In genomic region chr3:20043398-20043797, GRCh38 we compare ENCODE assay signal across 8 cellular contexts. TPM values are rescaled to one million over a fixed set of nuclear protein-coding genes. Genes with fewer than 3 reads are reported as not detected.
DNase-seq lines count a peak whose midpoint lies in the region; ATAC-seq and TF ChIP-seq lines count a peak whose summit lies in the region.

No MANE protein-coding gene starts in this region.

- H3K4me3 ChIP-seq in DOHH2 (ENCODE audit: low read length): 0 out of 2 replicates have a peak overlapping the region, but pooled peaks have one; percentile 19
- H3K4me3 ChIP-seq in GM23248: no peak overlapping the region; the same call in 1 of the 2 replicates
- peak overlapping the region; percentile 0 to 30 (median 2) for H3K4me3 ChIP-seq in Peyer's patch
- H3K4me3 ChIP-seq in adrenal gland: peak overlapping the region in 1 of 4 donors; percentile 11

- H3K4me2 ChIP-seq in DOHH2 (ENCODE audit: low read length): peak overlapping the region; percentile 38
- H3K4me2 ChIP-seq in GM23248 (ENCODE audit: unreplicated experiment): peak overlapping the region; percentile 16

- TF ChIP-seq CTCF in DOHH2 (IDR thresholded peaks at IDR 0.05; ENCODE audit: low read depth, low read length, poor library complexity, severe bottlenecking): no peak
- no peak for TF ChIP-seq CTCF in Peyer's patch (IDR thresholded peaks at IDR 0.05)
- no peak for TF ChIP-seq CTCF in adrenal gland (IDR thresholded peaks at IDR 0.05)

- H3K27ac ChIP-seq in DOHH2 (ENCODE audit: low read depth, low read length): no peak overlapping the region
- no peak overlapping the region for H3K27ac ChIP-seq in GM23248
- peak overlapping the region; percentile 71 to 98 (median 88) for H3K27ac ChIP-seq in Peyer's patch
- H3K27ac ChIP-seq in adrenal gland: peak overlapping the region; percentile 2 to 75 (median 66)

- H3K4me1 ChIP-seq in DOHH2 (ENCODE audit: control insufficient read depth, low read length) (peaks cover 50% of the 10 kb centered on the region), GM23248 (ENCODE audit: insufficient read depth) (peaks cover 30% of the 10 kb centered on the region), Peyer's patch (peaks cover 0 to 44% (median 10%) of the 10 kb centered on the region in 4 donors), adrenal gland (replicated peaks in 1 of 2) (peaks cover 33 to 43% of the 10 kb centered on the region in 2 donors)

- H3K36me3 ChIP-seq in DOHH2 (ENCODE audit: control insufficient read depth, low read length) (peaks cover 6% of the 10 kb centered on the region; the same call in 1 of the 2 replicates), GM23248 (ENCODE audit: low read depth) (no peaks in the 10 kb centered on the region), Peyer's patch (no peaks in the 10 kb centered on the region), adrenal gland (replicated peaks in 1 of 2) (no peaks in the 10 kb centered on the region)

- TF ChIP-seq POLR2A in Peyer's patch (IDR thresholded peaks at IDR 0.05) (no peak), adrenal gland (IDR thresholded peaks at IDR 0.05) (no peak)

- H3K9ac ChIP-seq in GM23248: no peak overlapping the region

- H3F3A ChIP-seq in DOHH2 (ENCODE audit: control insufficient read depth, insufficient read depth) (peaks cover 12% of the 10 kb centered on the region), GM23248 (ENCODE audit: insufficient read depth) (peaks cover 8% of the 10 kb centered on the region; the same call in 1 of the 2 replicates)

- H3K27me3 ChIP-seq in DOHH2 (ENCODE audit: control insufficient read depth, low read length): no peaks in the 10 kb centered on the region
- H3K27me3 ChIP-seq in GM23248 (replicated peaks; ENCODE audit: insufficient read depth): no peaks in the 10 kb centered on the region
- no peaks in the 10 kb centered on the region for H3K27me3 ChIP-seq in Peyer's patch
- H3K27me3 ChIP-seq in adrenal gland: no peaks in the 10 kb centered on the region

- WGBS in GM23248 (ENCODE audit: low coverage in 1 of 2, low lambda C conversion rate in 2 of 2, missing lambda C conversion rate in 2 of 2), 2 experiments: 45 to 53% methylated on average over 4 of the region's 4 CpGs
- WGBS in adrenal gland, 4 donors: 18 to 23% (median 19%) methylated on average over 4 of the region's 4 CpGs

- peak overlapping the region; percentile 33 for H2AFZ ChIP-seq in GM23248

- H3K9me2 ChIP-seq in DOHH2 (replicated peaks; ENCODE audit: control insufficient read depth, low read length): no peaks in the 10 kb centered on the region
- no peaks in the 10 kb centered on the region for H3K9me2 ChIP-seq in GM23248 (ENCODE audit: insufficient read depth)

- intact Hi-C loops in adrenal gland (cut with DNase I): loop anchor here (10.0 kb wide), 2 partner anchors 99 to 141 kb away; partner anchors contain the start of genes RAB5A (in 1 of the 2) and SGO1 (in 1 of the 2)

- H3K9me3 ChIP-seq in DOHH2 (ENCODE audit: control insufficient read depth, insufficient read depth, low read length) (no peaks in the 10 kb centered on the region), GM23248 (ENCODE audit: low read depth) (no peaks in the 10 kb centered on the region), Peyer's patch (no peaks in the 10 kb centered on the region), adrenal gland (replicated peaks in 1 of 3) (no peaks in the 10 kb centered on the region)

- H4K20me1 ChIP-seq in DOHH2 (ENCODE audit: control insufficient read depth, insufficient read depth, low read depth, low read length) (peaks cover 7% of the 10 kb centered on the region; the same call in 1 of the 2 replicates), GM23248 (ENCODE audit: insufficient read depth) (no peaks in the 10 kb centered on the region)

- no peak for ATAC-seq in HG02870 (IDR thresholded peaks at IDR 0.05; ENCODE audit: unreplicated experiment)

- in situ Hi-C loops in GM23248 (cut with MboI): no loop called here

- DNase-seq in GM23248: peak; percentile 51
- peak; percentile 85 to 95 (median 86) for DNase-seq in Peyer's patch
- peak; percentile 75 to 95 (median 91) for DNase-seq in adrenal gland
- peak; percentile 71 for DNase-seq in kidney tubule cell (ENCODE audit: low spot score)
- peak; percentile 20 for DNase-seq in stimulated activated CD8-positive, alpha-beta memory T cell treated with anti-CD3 and anti-CD28 coated beads, Interleukin-12 subunit alpha, Interleukin-12 subunit beta, amount 100 ng/mL, for 4 hours (ENCODE audit: low read depth)
- DNase-seq in dedifferentiated amniotic fluid mesenchymal stem cell (ENCODE audit: extremely low spot score): no peak

- H3K79me2 ChIP-seq in DOHH2 (ENCODE audit: control insufficient read depth, low read length) (peaks cover 68% of the 10 kb centered on the region), GM23248 (ENCODE audit: insufficient read depth) (no peaks in the 10 kb centered on the region)

RNA-seq across cellular contexts. Expression of gene KAT2B, which starts 3.2 kb away (rescaled TPM):
- 10.4 and 13.5 TPM in 2 replicates for total RNA-seq in GM23248 (2014; rRNA removed; shearing (Covaris generic))
- 1.5 TPM in 2 replicates for polyA plus RNA-seq in GM23248 (2016; fragmentation: Nextera tagmentation; extraction: Ambion mirVana)
- total RNA-seq in Peyer's patch: 10 to 100 TPM; 28.0 to 46.2 (median 42.9) TPM
- 10 to 100 TPM; 17.0 to 32.2 (median 21.3) TPM for total RNA-seq in adrenal gland
- polyA plus RNA-seq in adrenal gland: 10 to 100 TPM in 2 of 3 donors, 1 to 10 TPM in 1; 5.4 to 16.7 (median 10.6) TPM

RNA-seq across cellular contexts. Expression of gene PP2D1, which starts 31.3 kb away (rescaled TPM):
- total RNA-seq in GM23248 (2014; rRNA removed; shearing (Covaris generic)): not detected in 2 replicates
- polyA plus RNA-seq in GM23248 (2016; fragmentation: Nextera tagmentation; extraction: Ambion mirVana) (0.16 TPM in 1 of 2 replicates, not detected in the other), adrenal gland (not detected)
- total RNA-seq in Peyer's patch (not detected), adrenal gland (not detected)

Comparison
In these comparisons a context has a peak if more than half of its experiments do, and no peak if none do; other contexts are left out.
1. H3K27ac ChIP-seq: peak in Peyer's patch (4 of 4) and adrenal gland (5 of 5); none in DOHH2 (single experiment) and GM23248 (single experiment).